10 cellular contexts compared by ENCODE assay signal in the genomic region with DNA sequence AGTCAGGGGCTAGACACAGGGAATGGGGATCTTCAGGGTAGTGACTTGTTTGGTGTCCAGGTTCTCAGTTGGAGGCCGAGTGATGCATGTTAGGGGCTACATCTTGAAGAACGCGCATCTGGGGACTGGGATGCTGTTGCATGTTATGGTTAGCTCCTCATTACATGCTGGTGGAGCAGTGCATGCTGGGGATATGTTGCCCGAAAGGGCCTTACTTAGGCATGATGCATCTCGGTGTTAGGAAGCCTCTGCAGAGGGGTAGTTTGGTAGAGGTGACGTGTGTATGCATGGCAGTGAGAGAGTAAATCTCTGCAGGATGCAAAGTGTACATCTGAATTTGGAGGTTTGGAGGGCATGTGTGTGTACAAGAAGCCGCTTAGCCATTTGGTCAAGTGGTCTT. TPM values are rescaled to one million over a fixed set of nuclear protein-coding genes. Genes with fewer than 3 reads are reported as not detected.
A peak's percentile ranks its signal among the peaks of the same experiment; 100 is the strongest.
DNase-seq lines count a peak whose midpoint lies in the region; ATAC-seq and TF ChIP-seq lines count a peak whose summit lies in the region.
"Had no signal": no experiment of that assay in that cellular context is flagged by ENCODE, and none has a peak within 500 bp of the region (broad histone marks: within the 10 kb centered on the region; RNA-seq: fewer than 3 reads in every experiment).

No MANE protein-coding gene starts in this region.

- CTCF ChIA-PET in AG04449 (lab: Yijun Ruan, JAX) = interaction anchor here (1.2 to 1.9 kb wide), 2 partner anchors 10 to 16 kb away, joined by 3 to 6 read pairs; no protein-coding TSS in a partner anchor

- H3K27ac ChIP-seq in HUES64 (ENCODE audit: low read depth, low read length) (no peak overlapping the region), brain microvascular endothelial cell (no peak overlapping the region)

- H3K36me3 ChIP-seq in HUES64 (ENCODE audit: insufficient read depth, low read length) (peaks cover 54% of the 10 kb centered on the region), brain microvascular endothelial cell (replicated peaks) (peaks cover 45% of the 10 kb centered on the region), mucosa of stomach (ENCODE audit: control insufficient read depth, insufficient read depth, low read length) (peaks cover 16% of the 10 kb centered on the region)

- in situ Hi-C loops in brain microvascular endothelial cell (cut with HindIII; ENCODE audit: low pct_ligation_motif_present, low sequenced_read_pairs) = no loop called here

- 89% methylated on average over 7 of the region's 7 CpGs for WGBS in HUES64

- H3K4me1 ChIP-seq in HUES64 (ENCODE audit: insufficient read depth, low read length) = peaks cover 8% of the 10 kb centered on the region; the same call in 1 of the 2 replicates
- peaks cover 31% of the 10 kb centered on the region for H3K4me1 ChIP-seq in mucosa of stomach (ENCODE audit: control insufficient read depth, insufficient read depth, low read length)

- TF ChIP-seq CTCF in AG04449 (IDR thresholded peaks at IDR 0.05; ENCODE audit: insufficient read depth, low read length, missing control alignments) = no peak
- TF ChIP-seq CTCF in brain microvascular endothelial cell (IDR thresholded peaks at IDR 0.05; ENCODE audit: low read depth, low read length, missing control alignments) = no peak

- no peaks in the 10 kb centered on the region for H3K27me3 ChIP-seq in HUES64 (ENCODE audit: insufficient read depth, low read length)
- H3K27me3 ChIP-seq in brain microvascular endothelial cell (replicated peaks) = no peaks in the 10 kb centered on the region
- H3K27me3 ChIP-seq in mucosa of stomach (ENCODE audit: control insufficient read depth, insufficient read depth, low read length) = no peaks in the 10 kb centered on the region

- no peak for ATAC-seq in GM21786 (IDR thresholded peaks at IDR 0.05; ENCODE audit: unreplicated experiment)
- ATAC-seq: activated CD4-positive, CD25-positive, alpha-beta regulatory T cell treated with anti-CD3 and anti-CD28 coated beads, Interleukin-2, amount 50 U/mL, for 24 hours had no signal

- H3K9me3 ChIP-seq in HUES64 (ENCODE audit: insufficient read depth, low read depth, low read length) = no peaks in the 10 kb centered on the region
- no peaks in the 10 kb centered on the region for H3K9me3 ChIP-seq in mucosa of stomach (ENCODE audit: control insufficient read depth, low read length)

- peak overlapping the region; percentile 90 for H3K4me3 ChIP-seq in AG04449 (ENCODE audit: low read depth, low read length)
- peak overlapping the region; percentile 67 for H3K4me3 ChIP-seq in HUES64 (ENCODE audit: low read length)
- peak overlapping the region; percentile 87 for H3K4me3 ChIP-seq in brain microvascular endothelial cell (ENCODE audit: low read depth, low read length)
- peak overlapping the region; percentile 6 for H3K4me3 ChIP-seq in mucosa of stomach (ENCODE audit: low read length)

- POLR2A ChIA-PET in AG04449 (lab: Yijun Ruan, JAX) = interaction anchor here (0.9 kb wide), 1 partner anchor 140 kb away, joined by 3 read pairs; no protein-coding TSS in a partner anchor

- no peak for DNase-seq in AG04449 (ENCODE audit: low read depth, low spot score)
- no peak for DNase-seq in brain microvascular endothelial cell
- DNase-seq in UCSD-AML1 (lab: John Stamatoyannopoulos, UW; ENCODE audit: unreplicated experiment) = no peak
- no peak for DNase-seq in iPS-NIHi7 (ENCODE audit: extremely low spot score)
- no peak for DNase-seq in NCI-H146 treated with DMSO at 0.1 percent for 48 hours (lab: John Stamatoyannopoulos, UW; ENCODE audit: unreplicated experiment)
- DNase-seq: islet precursor cell had no signal

- H3K9ac ChIP-seq in HUES64 (ENCODE audit: low read depth, low read length) (peak overlapping the region; percentile 36; the same call in 1 of the 2 replicates), mucosa of stomach (ENCODE audit: low read length) (peak overlapping the region; percentile 98)

RNA-seq across cellular contexts. Expression of a gene that starts 2.4 kb away (rescaled TPM):
- polyA plus RNA-seq in HUES64 (2013, experiment 1 of 2) = 274 TPM
- 233 TPM for polyA plus RNA-seq in HUES64 (2013, experiment 2 of 2)

RNA-seq across cellular contexts. Expression of a gene that starts 17.8 kb away (rescaled TPM):
- polyA plus RNA-seq in HUES64 (2013, experiment 1 of 2) = 318 TPM
- 313 TPM for polyA plus RNA-seq in HUES64 (2013, experiment 2 of 2)

RNA-seq across cellular contexts. Expression of a gene that starts 20.6 kb away (rescaled TPM):
- polyA plus RNA-seq in HUES64 (2013, experiment 1 of 2) = 11.5 TPM
- polyA plus RNA-seq in HUES64 (2013, experiment 2 of 2) = 12.2 TPM

RNA-seq across cellular contexts. Expression of a gene that starts 41.0 kb away (rescaled TPM):
- polyA plus RNA-seq in HUES64 (2013, experiment 1 of 2) = not detected
- polyA plus RNA-seq in HUES64 (2013, experiment 2 of 2) = not detected

RNA-seq across cellular contexts. Expression of a gene that starts 44.6 kb away (rescaled TPM):
- polyA plus RNA-seq in HUES64 (2013, experiment 1 of 2) = 9.1 TPM
- polyA plus RNA-seq in HUES64 (2013, experiment 2 of 2) = 8.7 TPM

Comparison
In these comparisons a context has a peak if more than half of its experiments do, and no peak if none do; other contexts are left out.
1. H3K4me3 ChIP-seq: peak in every context shown above with its lines; median percentile 90 in AG04449; 87 in brain microvascular endothelial cell; 67 in HUES64; 6 in mucosa of stomach.